In the genomic region with DNA sequence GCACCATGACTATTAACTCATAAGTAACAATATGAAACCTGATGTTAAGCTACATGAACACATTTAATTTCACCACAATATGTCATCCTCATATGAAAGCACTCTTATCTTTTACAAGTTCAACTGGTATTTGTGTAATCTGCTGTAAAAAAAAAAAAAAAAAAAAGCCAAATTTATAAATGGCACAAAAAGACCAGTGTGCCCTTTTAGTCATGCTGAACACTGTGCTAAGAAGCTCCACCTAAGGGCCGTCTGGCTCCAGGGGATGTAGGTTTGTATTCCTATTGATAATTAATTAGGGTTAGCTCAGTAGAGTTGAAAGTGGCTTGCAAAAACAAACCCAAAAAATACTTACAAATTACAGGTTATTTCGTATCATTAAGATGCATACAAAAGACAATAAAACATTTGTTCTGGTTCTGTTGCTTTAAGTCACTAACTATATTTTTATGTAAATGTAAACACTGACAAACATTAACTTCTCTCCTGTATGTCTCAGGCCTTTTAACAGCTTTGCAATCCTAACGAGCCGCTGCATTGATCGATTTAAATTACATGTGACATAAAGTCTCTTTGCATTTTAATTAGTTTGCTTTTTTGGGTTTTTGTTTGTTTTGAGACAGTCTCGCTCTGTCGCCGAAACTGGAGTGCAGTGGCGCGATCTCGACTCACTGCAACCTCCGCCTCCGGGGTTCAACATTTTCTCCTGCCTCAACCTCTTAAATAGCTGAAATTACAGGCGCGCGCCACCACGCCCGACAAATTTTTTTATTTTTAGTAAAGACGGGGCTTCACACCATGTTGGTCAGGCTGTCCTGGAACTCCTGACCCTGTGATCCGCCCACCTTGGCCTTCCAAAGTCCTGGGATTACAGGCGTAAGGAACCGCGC, we compare ENCODE assay signal across 1 cellular context.
TF ChIP-seq lines count a peak whose summit lies in the region.

No MANE protein-coding gene starts in this region.

TF ChIP-seq in H1, 55 proteins besides CTCF, POLR2A, EP300 and RAD21 (continued from another document):
- TF ChIP-seq SIN3A (conservative IDR thresholded peaks at IDR 0.05 in 1 of 2, IDR thresholded peaks at IDR 0.05 in 1 of 2; ENCODE audit: low read depth in 1 of 2, low read length in 2 of 2), result peak; percentile 19 to 30; a peak in 2 of 4 replicates
- peak; percentile 63 for TF ChIP-seq POLR2AphosphoS5 (IDR thresholded peaks at IDR 0.05; ENCODE audit: low read depth, low read length)
- TF ChIP-seq GABPA (IDR thresholded peaks at IDR 0.05; ENCODE audit: borderline replicate concordance, insufficient read depth, low read length), result no peak
- no peak for TF ChIP-seq CBX8 (IDR thresholded peaks at IDR 0.05; ENCODE audit: borderline replicate concordance, low read depth, low read length)
- no peak for TF ChIP-seq BCL11A (IDR thresholded peaks at IDR 0.05; ENCODE audit: low read depth in 2 of 2, low read length in 2 of 2)
- no peak for TF ChIP-seq CREB1 (IDR thresholded peaks at IDR 0.05)
- TF ChIP-seq SP2 (IDR thresholded peaks at IDR 0.05; ENCODE audit: low read length), result 0 out of 2 replicates have a peak, but pooled peaks have one; percentile 4
